ENCODE assay signal across 17 cellular contexts in the genomic region with DNA sequence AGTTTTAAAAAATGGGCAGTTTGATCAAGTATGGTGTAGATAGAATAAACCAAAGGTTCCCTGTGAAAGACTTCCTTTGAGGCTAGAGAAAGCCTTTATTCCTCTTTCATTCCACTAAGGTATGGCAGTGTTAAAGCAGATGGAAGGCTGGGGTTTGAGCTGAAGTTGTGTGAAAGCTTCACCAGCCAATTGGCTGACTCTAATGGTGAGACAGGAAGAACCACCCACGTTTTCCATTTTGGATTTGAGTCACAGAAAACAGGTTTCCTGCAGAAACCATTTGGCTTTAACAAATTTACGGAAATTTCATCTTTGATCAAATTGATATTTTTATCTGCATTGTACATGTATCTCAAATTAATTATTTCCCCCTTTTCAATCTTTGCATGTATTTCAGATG. TPM values are rescaled to one million over a fixed set of nuclear protein-coding genes. Genes with fewer than 3 reads are reported as not detected.
DNase-seq lines count a peak whose midpoint lies in the region; ATAC-seq and TF ChIP-seq lines count a peak whose summit lies in the region.
"Had no signal": no experiment of that assay in that cellular context is flagged by ENCODE, and none has a peak within 500 bp of the region (broad histone marks: within the 10 kb centered on the region; RNA-seq: fewer than 3 reads in every experiment).

No MANE protein-coding gene starts in this region.

- WGBS in smooth muscle cell (ENCODE audit: low lambda C conversion rate), result 75% methylated on average over 2 of the region's 2 CpGs

- H3K9ac ChIP-seq in smooth muscle cell (ENCODE audit: low read depth), result no peak overlapping the region

- H3K27me3 ChIP-seq in smooth muscle cell (ENCODE audit: low read depth), result no peaks in the 10 kb centered on the region
- H3K27me3 ChIP-seq in CD4-positive, alpha-beta T cell (ENCODE audit: control insufficient read depth, insufficient read depth, low read length), result no peaks in the 10 kb centered on the region
- H3K27me3 ChIP-seq: BE2C, esophagus squamous epithelium, left lung, ovary, right lobe of liver, vagina had no signal

- in situ Hi-C loops in G401 (cut with HindIII; ENCODE audit: low sequenced_read_pairs), result no loop called here

- H2AFZ ChIP-seq in smooth muscle cell (ENCODE audit: low read depth), result no peak overlapping the region

- no peaks in the 10 kb centered on the region for H3K36me3 ChIP-seq in smooth muscle cell (ENCODE audit: low read depth)
- H3K36me3 ChIP-seq: BE2C, esophagus squamous epithelium, left lung, ovary, right lobe of liver, vagina had no signal

- H3K4me3 ChIP-seq in NB4 (ENCODE audit: low read depth, low read length) (no peak overlapping the region), smooth muscle cell (no peak overlapping the region)
- H3K4me3 ChIP-seq: esophagus squamous epithelium, left lung, ovary, right lobe of liver, vagina had no signal

- DNase-seq in G401 (ENCODE audit: low spot score) (peak; percentile 22), NB4 (ENCODE audit: low read depth) (peak; percentile 14), smooth muscle cell (lab: John Stamatoyannopoulos, UW; ENCODE audit: unreplicated experiment) (no peak), omental fat pad (ENCODE audit: low spot score) (no peak), HuH-7.5 (ENCODE audit: low spot score) (no peak)
- no peak for DNase-seq in central memory CD8-positive, alpha-beta T cell (ENCODE audit: low spot score in 2 of 2)
- no peak for DNase-seq in CD4-positive, alpha-beta T cell
- DNase-seq: BE2C; central memory CD4-positive, alpha-beta T cell; effector CD8-positive, alpha-beta T cell; esophagus squamous epithelium; left lung; NCI-H187; NCI-H345; ovary; right lobe of liver had no signal

- peaks cover 7% of the 10 kb centered on the region for H3K9me3 Mint-ChIP-seq in central memory CD8-positive, alpha-beta T cell
- H3K9me3 Mint-ChIP-seq in CD4-positive, alpha-beta T cell, result no peaks in the 10 kb centered on the region

- POLR2A ChIA-PET in CD4-positive, alpha-beta T cell (lab: Charles Lee), result interaction anchor here (1.2 kb wide), 1 partner anchor 41 kb away, joined by 4 read pairs; no protein-coding TSS in a partner anchor

- peaks cover 99% of the 10 kb centered on the region for H3K79me2 ChIP-seq in smooth muscle cell (ENCODE audit: low read depth)

- TF ChIP-seq CTCF in NB4 (IDR thresholded peaks at IDR 0.05; ENCODE audit: low read depth, low read length) (no peak), smooth muscle cell (IDR thresholded peaks at IDR 0.05; ENCODE audit: borderline replicate concordance, insufficient read depth, poor library complexity, severe bottlenecking) (no peak), omental fat pad (IDR thresholded peaks at IDR 0.05) (no peak)
- TF ChIP-seq CTCF in CD4-positive, alpha-beta T cell (IDR thresholded peaks at IDR 0.05), result no peak

- peak overlapping the region; percentile 67 for H3K4me2 ChIP-seq in smooth muscle cell

- CTCF ChIA-PET in CD4-positive, alpha-beta T cell (lab: Charles Lee), result no interaction called here

- no peak for TF ChIP-seq POLR2A in NB4 (IDR thresholded peaks at IDR 0.05; ENCODE audit: extremely low read depth, insufficient read length)

- H3K4me1 Mint-ChIP-seq in central memory CD8-positive, alpha-beta T cell, result peaks cover 49% of the 10 kb centered on the region
- H3K4me1 Mint-ChIP-seq in CD4-positive, alpha-beta T cell (ENCODE audit: low read depth), result peaks cover 47% of the 10 kb centered on the region

- ATAC-seq in central memory CD8-positive, alpha-beta T cell (replicated peaks; ENCODE audit: extremely low read depth, poor library complexity, severe bottlenecking), result no peak
- ATAC-seq in omental fat pad (ENCODE audit: low FRiP score), result no peak
- ATAC-seq in CD4-positive, alpha-beta T cell (ENCODE audit: poor library complexity), result no peak
- ATAC-seq: left lung had no signal

- H3K27ac Mint-ChIP-seq in central memory CD8-positive, alpha-beta T cell (ENCODE audit: low read depth), result peak overlapping the region; percentile 35
- no peak overlapping the region for H3K27ac Mint-ChIP-seq in CD4-positive, alpha-beta T cell

- H3F3A ChIP-seq in smooth muscle cell (ENCODE audit: low read depth), result peaks cover 16% of the 10 kb centered on the region

- intact Hi-C loops in CD4-positive, alpha-beta T cell (cut with DNase I, micrococcal nuclease), result no loop called here

- peaks cover 97% of the 10 kb centered on the region for H4K20me1 ChIP-seq in smooth muscle cell (ENCODE audit: low read depth)

- peak overlapping the region; percentile 84 for H3K27ac ChIP-seq in smooth muscle cell (ENCODE audit: low read depth)
- H3K27ac ChIP-seq in CD4-positive, alpha-beta T cell (ENCODE audit: low read depth, low read length), result no peak overlapping the region
- H3K27ac ChIP-seq: ovary had no signal

- no peaks in the 10 kb centered on the region for H3K9me3 ChIP-seq in smooth muscle cell (replicated peaks; ENCODE audit: low read depth)
- no peaks in the 10 kb centered on the region for H3K9me3 ChIP-seq in CD4-positive, alpha-beta T cell (ENCODE audit: control insufficient read depth, low read length)
- H3K9me3 ChIP-seq: BE2C, esophagus squamous epithelium, left lung, ovary, right lobe of liver, vagina had no signal

- no peak overlapping the region for H3K4me3 Mint-ChIP-seq in central memory CD8-positive, alpha-beta T cell
- H3K4me3 Mint-ChIP-seq in CD4-positive, alpha-beta T cell, result no peak overlapping the region

- H3K36me3 Mint-ChIP-seq in central memory CD8-positive, alpha-beta T cell (ENCODE audit: insufficient read depth), result peaks cover 3% of the 10 kb centered on the region
- peaks cover 8% of the 10 kb centered on the region for H3K36me3 Mint-ChIP-seq in CD4-positive, alpha-beta T cell (ENCODE audit: low read depth)

- no peaks in the 10 kb centered on the region for H3K27me3 Mint-ChIP-seq in central memory CD8-positive, alpha-beta T cell
- no peaks in the 10 kb centered on the region for H3K27me3 Mint-ChIP-seq in CD4-positive, alpha-beta T cell

- H3K4me1 ChIP-seq in smooth muscle cell (ENCODE audit: low read depth), result peaks cover 33% of the 10 kb centered on the region

RNA-seq across cellular contexts. Expression of gene SIPA1L1, which starts 42.0 kb away (rescaled TPM):
- total RNA-seq in G401 (2014; rRNA removed; shearing (Covaris generic)), result 9.9 and 16.3 TPM in 2 replicates
- total RNA-seq in smooth muscle cell, result 74.1 and 87.8 TPM in 2 replicates
- polyA plus RNA-seq in smooth muscle cell, result 74.1 and 90.8 TPM in 2 replicates
- total RNA-seq in omental fat pad, result 10 to 100 TPM; 20.3 to 49.1 (median 34.5) TPM
- total RNA-seq in CD4-positive, alpha-beta T cell, result 10 to 100 TPM; 38.4 to 39.2 TPM

Comparison
In these comparisons a context has a peak if more than half of its experiments do, and no peak if none do; other contexts are left out.
1. DNase-seq: peak in G401 (single experiment) and NB4 (single experiment); none in central memory CD8-positive, alpha-beta T cell (0 of 2), smooth muscle cell (single experiment), omental fat pad (single experiment), CD4-positive, alpha-beta T cell (0 of 10) and HuH-7.5 (single experiment).